ENCODE assay signal across 15 cellular contexts in the genomic region with DNA sequence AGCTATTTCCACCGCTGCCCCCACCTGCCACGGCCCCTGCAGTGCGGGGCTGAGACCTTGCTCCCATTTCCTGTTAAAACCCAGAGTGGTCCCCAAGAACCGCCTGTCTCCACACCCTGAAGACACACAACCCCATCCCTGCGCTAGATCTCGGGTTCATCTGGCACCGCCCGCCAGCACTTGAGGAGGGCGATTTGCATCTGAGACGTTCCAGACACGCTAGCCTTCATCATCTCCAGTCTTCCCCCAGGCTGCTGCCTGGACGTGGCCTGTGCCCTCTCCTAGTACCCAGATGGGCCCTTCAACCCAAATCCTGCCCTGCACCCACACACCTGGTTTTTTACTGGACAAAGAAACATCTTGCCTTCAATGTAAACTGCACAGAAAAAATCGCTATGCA.
"Had no signal": no experiment of that assay in that cellular context is flagged by ENCODE, and none has a peak within 500 bp of the region (broad histone marks: within the 10 kb centered on the region; RNA-seq: fewer than 3 reads in every experiment).

No MANE protein-coding gene starts in this region.

- H3K27ac Mint-ChIP-seq: activated naive CD8-positive, alpha-beta T cell treated with anti-CD3 and anti-CD28 coated beads for 36 hours; activated T-cell treated with anti-CD3 and anti-CD28 coated beads, Interleukin-2, amount 50 U/mL, for 24 hours; stimulated activated naive CD8-positive, alpha-beta T cell treated with anti-CD3 and anti-CD28 coated beads, Interleukin-15, amount 100 ng/mL, for 72 hours had no signal

- H3K27me3 ChIP-seq: breast epithelium, foreskin keratinocyte had no signal

- ATAC-seq: foreskin keratinocyte, psoas muscle, SK-N-SH treated with all-trans-retinoic acid at 6 μM for 48 hours had no signal

- FAIRE-seq: colon, keratinocyte had no signal

- H3K4me3 Mint-ChIP-seq: activated naive CD8-positive, alpha-beta T cell treated with anti-CD3 and anti-CD28 coated beads for 36 hours; activated T-cell treated with anti-CD3 and anti-CD28 coated beads, Interleukin-2, amount 50 U/mL, for 24 hours; stimulated activated naive CD8-positive, alpha-beta T cell treated with anti-CD3 and anti-CD28 coated beads, Interleukin-15, amount 100 ng/mL, for 72 hours had no signal

- H3K4me1 ChIP-seq: breast epithelium, foreskin keratinocyte, psoas muscle, sigmoid colon had no signal

- DNase-seq: activated CD4-positive, alpha-beta T cell treated with anti-CD3 and anti-CD28 coated beads for 48 hours; activated effector memory CD4-positive, alpha-beta T cell treated with anti-CD3 and anti-CD28 coated beads, Interleukin-2, amount 50 U/mL, for 16 hours; activated naive CD8-positive, alpha-beta T cell treated with anti-CD3 and anti-CD28 coated beads for 36 hours; foreskin keratinocyte; nucleus accumbens; psoas muscle; stimulated activated CD4-positive, alpha-beta T cell treated with anti-CD3 and anti-CD28 coated beads, Interleukin-4, amount 100 ng/mL, for 1 hour; stimulated activated naive CD8-positive, alpha-beta T cell treated with anti-CD3 and anti-CD28 coated beads, Interleukin-15, amount 100 ng/mL, for 72 hours had no signal

- H3K27me3 Mint-ChIP-seq: activated naive CD8-positive, alpha-beta T cell treated with anti-CD3 and anti-CD28 coated beads for 36 hours; activated T-cell treated with anti-CD3 and anti-CD28 coated beads, Interleukin-2, amount 50 U/mL, for 24 hours; stimulated activated naive CD8-positive, alpha-beta T cell treated with anti-CD3 and anti-CD28 coated beads, Interleukin-15, amount 100 ng/mL, for 72 hours had no signal

- H3K27ac ChIP-seq: breast epithelium, foreskin keratinocyte, psoas muscle, sigmoid colon, thoracic aorta had no signal

- H3K4me3 ChIP-seq: breast epithelium, psoas muscle, sigmoid colon, thoracic aorta had no signal

- H3K36me3 ChIP-seq: breast epithelium had no signal
